Comparison of ENCODE assay signal across 1 cellular context in the genomic region with DNA sequence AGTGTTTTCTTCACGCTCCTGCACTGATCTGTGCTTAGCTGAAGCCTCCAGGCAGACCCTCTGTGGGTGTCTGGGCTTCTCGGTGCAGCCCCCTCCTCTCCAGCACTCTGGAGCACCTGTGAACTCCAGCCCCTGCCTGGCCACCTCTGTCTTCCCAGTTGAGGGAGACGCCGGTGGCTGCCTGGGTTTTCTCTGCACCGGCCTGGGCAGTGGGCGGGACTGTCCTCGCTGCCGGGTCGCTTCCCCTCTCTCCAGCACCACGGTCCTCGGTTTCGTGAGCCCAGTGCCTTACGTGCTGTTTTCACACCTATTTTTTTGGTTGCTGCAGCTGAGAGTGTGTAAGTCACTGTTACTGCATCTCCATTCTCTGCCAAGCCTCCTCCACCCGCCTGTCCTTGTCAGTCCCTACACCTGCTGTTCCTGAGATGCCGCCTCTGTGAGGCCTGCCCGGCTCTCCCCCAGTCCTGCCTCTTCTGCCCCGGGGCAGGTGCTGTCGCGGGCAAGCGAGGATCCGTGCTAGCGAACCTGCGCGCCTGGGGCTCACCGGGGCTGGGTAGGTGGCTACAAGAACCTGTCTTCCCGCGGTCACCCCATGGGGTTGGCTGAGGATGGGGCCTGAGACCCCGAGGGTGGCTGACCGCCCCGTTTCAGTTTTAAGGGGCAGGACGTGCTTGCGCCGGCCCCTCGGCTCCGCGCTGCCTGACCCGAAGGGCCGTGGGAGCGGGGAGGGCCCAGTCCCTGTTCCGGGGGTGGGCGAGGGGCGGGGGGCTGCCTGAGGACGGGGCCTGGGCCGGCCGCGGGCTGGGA.
TF ChIP-seq lines count a peak whose summit lies in the region.

No MANE protein-coding gene starts in this region.

TF ChIP-seq in HCT116, 20 proteins besides CTCF, POLR2A, EP300 and RAD21 (continued from another document):
- TF ChIP-seq, protein P1, sequence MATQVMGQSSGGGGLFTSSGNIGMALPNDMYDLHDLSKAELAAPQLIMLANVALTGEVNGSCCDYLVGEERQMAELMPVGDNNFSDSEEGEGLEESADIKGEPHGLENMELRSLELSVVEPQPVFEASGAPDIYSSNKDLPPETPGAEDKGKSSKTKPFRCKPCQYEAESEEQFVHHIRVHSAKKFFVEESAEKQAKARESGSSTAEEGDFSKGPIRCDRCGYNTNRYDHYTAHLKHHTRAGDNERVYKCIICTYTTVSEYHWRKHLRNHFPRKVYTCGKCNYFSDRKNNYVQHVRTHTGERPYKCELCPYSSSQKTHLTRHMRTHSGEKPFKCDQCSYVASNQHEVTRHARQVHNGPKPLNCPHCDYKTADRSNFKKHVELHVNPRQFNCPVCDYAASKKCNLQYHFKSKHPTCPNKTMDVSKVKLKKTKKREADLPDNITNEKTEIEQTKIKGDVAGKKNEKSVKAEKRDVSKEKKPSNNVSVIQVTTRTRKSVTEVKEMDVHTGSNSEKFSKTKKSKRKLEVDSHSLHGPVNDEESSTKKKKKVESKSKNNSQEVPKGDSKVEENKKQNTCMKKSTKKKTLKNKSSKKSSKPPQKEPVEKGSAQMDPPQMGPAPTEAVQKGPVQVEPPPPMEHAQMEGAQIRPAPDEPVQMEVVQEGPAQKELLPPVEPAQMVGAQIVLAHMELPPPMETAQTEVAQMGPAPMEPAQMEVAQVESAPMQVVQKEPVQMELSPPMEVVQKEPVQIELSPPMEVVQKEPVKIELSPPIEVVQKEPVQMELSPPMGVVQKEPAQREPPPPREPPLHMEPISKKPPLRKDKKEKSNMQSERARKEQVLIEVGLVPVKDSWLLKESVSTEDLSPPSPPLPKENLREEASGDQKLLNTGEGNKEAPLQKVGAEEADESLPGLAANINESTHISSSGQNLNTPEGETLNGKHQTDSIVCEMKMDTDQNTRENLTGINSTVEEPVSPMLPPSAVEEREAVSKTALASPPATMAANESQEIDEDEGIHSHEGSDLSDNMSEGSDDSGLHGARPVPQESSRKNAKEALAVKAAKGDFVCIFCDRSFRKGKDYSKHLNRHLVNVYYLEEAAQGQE (IDR thresholded peaks at IDR 0.05; ENCODE audit: low read depth), result no peak
- TF ChIP-seq ZFX (IDR thresholded peaks at IDR 0.05) (no peak), ZBTB33 (IDR thresholded peaks at IDR 0.05; ENCODE audit: extremely low read depth, insufficient replicate concordance, low read length) (no peak), POLR2AphosphoS5 (IDR thresholded peaks at IDR 0.05; ENCODE audit: low read depth, low read length) (no peak), ATF3 (IDR thresholded peaks at IDR 0.05) (no peak), EGR1 (IDR thresholded peaks at IDR 0.05; ENCODE audit: low read depth) (no peak), ZNF274 (IDR thresholded peaks at IDR 0.05; ENCODE audit: low read depth, low read length) (no peak), EZH2 (IDR thresholded peaks at IDR 0.05) (no peak), TCF7L2 (IDR thresholded peaks at IDR 0.05; ENCODE audit: borderline replicate concordance, extremely low read depth, insufficient read depth, insufficient read length) (no peak), JUND (IDR thresholded peaks at IDR 0.05) (no peak), YY1 (IDR thresholded peaks at IDR 0.05; ENCODE audit: extremely low read depth, insufficient replicate concordance, low read depth, low read length) (no peak)
